Comparison of ENCODE assay signal across 9 cellular contexts in the genomic region with DNA sequence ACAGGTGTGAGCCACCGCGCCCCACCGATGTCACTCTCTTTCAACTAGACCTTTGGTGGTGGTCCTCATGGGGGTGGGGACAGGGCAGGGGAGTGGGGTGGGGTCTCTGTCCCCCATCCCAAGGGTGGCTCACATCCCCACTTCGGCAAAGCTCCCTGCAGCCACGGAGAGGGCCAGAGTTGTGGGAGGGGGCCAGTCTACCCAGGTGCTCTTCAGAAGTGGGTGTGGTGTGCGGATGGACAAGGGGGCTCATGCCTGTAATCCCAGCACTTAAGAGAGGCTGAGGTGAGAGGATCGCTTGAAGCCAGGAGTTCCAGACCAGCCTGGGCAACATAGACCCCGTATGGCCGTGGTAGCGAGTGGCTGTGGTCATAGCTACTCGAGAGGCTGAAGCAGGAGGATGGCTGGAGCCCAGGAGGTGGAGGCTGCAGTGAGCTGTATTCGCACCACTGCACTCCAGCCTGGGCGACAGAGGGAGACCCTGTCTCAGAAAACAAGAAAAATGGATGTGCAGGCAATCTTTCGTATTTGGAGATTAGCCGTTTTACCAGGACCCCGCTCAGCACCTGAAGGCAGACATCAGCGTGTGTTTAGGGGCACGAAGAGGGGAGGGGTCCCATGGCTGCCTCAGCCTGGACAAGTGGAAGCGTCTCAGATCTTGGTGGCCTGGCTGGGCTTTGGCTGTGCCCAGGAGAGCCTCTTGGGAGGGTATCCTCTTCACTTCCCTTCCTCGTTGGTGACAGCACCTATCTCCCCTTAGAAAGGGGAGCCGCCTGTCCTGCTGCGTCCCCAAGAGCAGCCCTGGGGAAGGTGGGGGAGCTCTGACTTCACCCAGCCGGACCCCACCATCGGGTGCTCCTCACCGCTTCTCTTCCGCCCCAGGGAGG. TPM values are rescaled to one million over a fixed set of nuclear protein-coding genes. Genes with fewer than 3 reads are reported as not detected.
DNase-seq lines count a peak whose midpoint lies in the region; ATAC-seq and TF ChIP-seq lines count a peak whose summit lies in the region.
"Had no signal": no experiment of that assay in that cellular context is flagged by ENCODE, and none has a peak within 500 bp of the region (broad histone marks: within the 10 kb centered on the region; RNA-seq: fewer than 3 reads in every experiment).

No MANE protein-coding gene starts in this region.

- H3K79me1 ChIP-seq in trophoblast cell (ENCODE audit: low read length): peaks cover 2% of the 10 kb centered on the region

- no peaks in the 10 kb centered on the region for H3K9me2 ChIP-seq in Karpas-422 (replicated peaks; ENCODE audit: insufficient read depth, low read length)

- H3K36me3 ChIP-seq in Karpas-422 (ENCODE audit: insufficient read depth, low read length): no peaks in the 10 kb centered on the region
- H3K36me3 ChIP-seq in effector memory CD4-positive, alpha-beta T cell (ENCODE audit: control insufficient read depth, insufficient read depth, low read length): peaks cover 25% of the 10 kb centered on the region
- peaks cover 22 to 27% of the 10 kb centered on the region in 2 experiments for H3K36me3 ChIP-seq in trophoblast cell (ENCODE audit: control insufficient read depth in 1 of 2, insufficient read depth in 2 of 2, low read length in 2 of 2)

- TF ChIP-seq CTCF in lower leg skin (IDR thresholded peaks at IDR 0.05): no peak

- no peak for TF ChIP-seq POLR2A in lower leg skin (IDR thresholded peaks at IDR 0.05)

- H3K4me3 ChIP-seq in Karpas-422 (ENCODE audit: low read length) (peak overlapping the region; percentile 57), trophoblast cell (ENCODE audit: low read depth, low read length) (no peak overlapping the region), lower leg skin (ENCODE audit: low read depth, poor library complexity, severe bottlenecking) (no peak overlapping the region)
- H3K4me3 ChIP-seq in effector memory CD4-positive, alpha-beta T cell (ENCODE audit: insufficient read depth, low read depth, low read length, poor library complexity, severe bottlenecking): peak overlapping the region; percentile 50

- H2BK120ac ChIP-seq in trophoblast cell (ENCODE audit: insufficient read depth, low read length, poor library complexity): no peak overlapping the region

- no peak overlapping the region for H2BK12ac ChIP-seq in trophoblast cell (ENCODE audit: low read length)

- H3K4me2 ChIP-seq in Karpas-422 (ENCODE audit: low read depth, low read length, poor library complexity, severe bottlenecking) (peak overlapping the region; percentile 62), trophoblast cell (ENCODE audit: low read length) (peak overlapping the region; percentile 52)

- no peaks in the 10 kb centered on the region for H3K9me3 ChIP-seq in Karpas-422 (ENCODE audit: low read length)
- no peaks in the 10 kb centered on the region for H3K9me3 ChIP-seq in effector memory CD4-positive, alpha-beta T cell (ENCODE audit: control insufficient read depth, low read length)
- peaks cover 7% of the 10 kb centered on the region for H3K9me3 ChIP-seq in trophoblast cell (ENCODE audit: insufficient read depth, low read depth, low read length)

- H4K91ac ChIP-seq in trophoblast cell (ENCODE audit: low read depth, low read length): no peak overlapping the region

- H3K4ac ChIP-seq in trophoblast cell (ENCODE audit: low read depth, low read length): no peak overlapping the region

- H3K18ac ChIP-seq in trophoblast cell (ENCODE audit: low read length): no peak overlapping the region

- ATAC-seq in HG02571 (IDR thresholded peaks at IDR 0.05; ENCODE audit: unreplicated experiment): no peak

- no peak overlapping the region for H2AK5ac ChIP-seq in trophoblast cell (ENCODE audit: low read length)

- no peak overlapping the region for H4K12ac ChIP-seq in trophoblast cell (ENCODE audit: low read depth, low read length)

- H3K27me3 ChIP-seq in Karpas-422 (ENCODE audit: low read length): no peaks in the 10 kb centered on the region
- H3K27me3 ChIP-seq in effector memory CD4-positive, alpha-beta T cell (replicated peaks; ENCODE audit: control insufficient read depth, insufficient read depth, low read length, poor library complexity, severe bottlenecking): peaks cover 31% of the 10 kb centered on the region
- peaks cover 31% of the 10 kb centered on the region for H3K27me3 ChIP-seq in trophoblast cell (ENCODE audit: insufficient read depth, low read length)

- H3K79me2 ChIP-seq in Karpas-422 (ENCODE audit: low read length): no peaks in the 10 kb centered on the region
- peaks cover 2% of the 10 kb centered on the region for H3K79me2 ChIP-seq in trophoblast cell (ENCODE audit: control insufficient read depth, insufficient read depth, low read length, poor library complexity)

- WGBS in trophoblast cell (ENCODE audit: extremely low coverage, insufficient coverage, insufficient read length): no CpG with 5 or more reads among the region's 26 CpGs
- 41 to 46% methylated on average over 24 to 25 of the region's 26 CpGs for WGBS in lower leg skin, 2 donors

- DNase-seq in DMS53 (lab: John Stamatoyannopoulos, UW) (peak; percentile 33), DMS53 treated with DMSO at 0.1 percent for 48 hours (lab: John Stamatoyannopoulos, UW; ENCODE audit: unreplicated experiment) (no peak), Karpas-422 (no peak), trophoblast cell (no peak), medulla oblongata (ENCODE audit: extremely low spot score) (no peak), lower leg skin (ENCODE audit: low spot score in 2 of 2) (no peak)
- no peak for DNase-seq in effector memory CD4-positive, alpha-beta T cell

- no peak overlapping the region for H3K14ac ChIP-seq in trophoblast cell (ENCODE audit: low read length)

- intact Hi-C loops in lower leg skin (cut with DNase I; ENCODE audit: low total_unique reads): no loop called here

- H4K8ac ChIP-seq in trophoblast cell (ENCODE audit: low read depth, low read length): no peak overlapping the region

- H3K27ac ChIP-seq in Karpas-422 (ENCODE audit: low read length): no peak overlapping the region
- no peak overlapping the region for H3K27ac ChIP-seq in effector memory CD4-positive, alpha-beta T cell (ENCODE audit: insufficient read depth, low read length, poor library complexity, severe bottlenecking)
- H3K27ac ChIP-seq in trophoblast cell (ENCODE audit: low read depth, low read length): no peak overlapping the region

- no peak overlapping the region for H2AFZ ChIP-seq in Karpas-422 (ENCODE audit: low read length)
- no peak overlapping the region for H2AFZ ChIP-seq in trophoblast cell (ENCODE audit: insufficient read depth, low read length, poor library complexity)

- H3K23ac ChIP-seq in trophoblast cell (ENCODE audit: low read length): no peak overlapping the region

- H4K20me1 ChIP-seq in Karpas-422 (ENCODE audit: insufficient read depth, low read depth, low read length): no peaks in the 10 kb centered on the region

- peaks cover 30% of the 10 kb centered on the region for H3K4me1 ChIP-seq in Karpas-422 (ENCODE audit: low read length)
- peaks cover 31% of the 10 kb centered on the region for H3K4me1 ChIP-seq in effector memory CD4-positive, alpha-beta T cell (ENCODE audit: control insufficient read depth, insufficient read depth, low read length, poor library complexity, severe bottlenecking)
- H3K4me1 ChIP-seq in trophoblast cell (ENCODE audit: control insufficient read depth in 1 of 2, insufficient read depth in 2 of 2, low read length in 2 of 2): peaks cover 16 to 19% of the 10 kb centered on the region in 2 experiments

- no peak overlapping the region for H2BK5ac ChIP-seq in trophoblast cell (ENCODE audit: low read depth, low read length, poor library complexity)

- peak overlapping the region; percentile 65 for H3K9ac ChIP-seq in Karpas-422 (ENCODE audit: low read length)
- no peak overlapping the region for H3K9ac ChIP-seq in trophoblast cell (ENCODE audit: low read length)

RNA-seq across cellular contexts. Expression of a gene that starts 0.9 kb away (rescaled TPM):
- not detected in 2 replicates for total RNA-seq in Karpas-422 (2014; rRNA removed; shearing (Covaris generic); ENCODE audit: low replicate concordance)
- polyA plus RNA-seq in trophoblast cell (2013): 0.64 and 0.90 TPM in 2 replicates
- 1 to 10 TPM in 3 of 4 donors, not detected in 1; 1.5 to 3.7 (median 2.1) TPM for total RNA-seq in lower leg skin
- total RNA-seq: A172 had no signal

RNA-seq across cellular contexts. Expression of a gene that starts 4.6 kb away (rescaled TPM):
- total RNA-seq in Karpas-422 (2014; rRNA removed; shearing (Covaris generic); ENCODE audit: low replicate concordance): 9.8 and 22.0 TPM in 2 replicates
- 16.9 and 18.3 TPM in 2 replicates for polyA plus RNA-seq in trophoblast cell (2013)
- 10 to 100 TPM; 15.7 to 26.4 (median 24.6) TPM for total RNA-seq in lower leg skin

RNA-seq across cellular contexts. Expression of a gene that starts 10.4 kb away (rescaled TPM):
- 0.18 TPM in 1 of 2 replicates, not detected in the other for total RNA-seq in Karpas-422 (2014; rRNA removed; shearing (Covaris generic); ENCODE audit: low replicate concordance)
- polyA plus RNA-seq in trophoblast cell (2013): 21.5 and 23.0 TPM in 2 replicates
- total RNA-seq in lower leg skin: 1 to 10 TPM; 4.0 to 4.8 (median 4.0) TPM

RNA-seq across cellular contexts. Expression of a gene that starts 11.8 kb away (rescaled TPM):
- total RNA-seq in Karpas-422 (2014; rRNA removed; shearing (Covaris generic); ENCODE audit: low replicate concordance): 10.4 and 14.4 TPM in 2 replicates
- 32.6 and 34.8 TPM in 2 replicates for polyA plus RNA-seq in trophoblast cell (2013)
- 10 to 100 TPM; 23.1 to 47.8 (median 30.9) TPM for total RNA-seq in lower leg skin

RNA-seq across cellular contexts. Expression of a gene that starts 27.2 kb away (rescaled TPM):
- not detected in 2 replicates for total RNA-seq in Karpas-422 (2014; rRNA removed; shearing (Covaris generic); ENCODE audit: low replicate concordance)
- 2.3 and 2.4 TPM in 2 replicates for polyA plus RNA-seq in trophoblast cell (2013)
- total RNA-seq in lower leg skin: 10 to 100 TPM; 27.3 to 31.8 (median 29.8) TPM

Comparison
In these comparisons a context has a peak if more than half of its experiments do, and no peak if none do; other contexts are left out.
1. H3K4me3 ChIP-seq: peak in Karpas-422 (single experiment) and effector memory CD4-positive, alpha-beta T cell (single experiment); none in trophoblast cell (single experiment) and lower leg skin (single experiment).